Comparison of ENCODE assay signal across 10 cellular contexts in the genomic region with DNA sequence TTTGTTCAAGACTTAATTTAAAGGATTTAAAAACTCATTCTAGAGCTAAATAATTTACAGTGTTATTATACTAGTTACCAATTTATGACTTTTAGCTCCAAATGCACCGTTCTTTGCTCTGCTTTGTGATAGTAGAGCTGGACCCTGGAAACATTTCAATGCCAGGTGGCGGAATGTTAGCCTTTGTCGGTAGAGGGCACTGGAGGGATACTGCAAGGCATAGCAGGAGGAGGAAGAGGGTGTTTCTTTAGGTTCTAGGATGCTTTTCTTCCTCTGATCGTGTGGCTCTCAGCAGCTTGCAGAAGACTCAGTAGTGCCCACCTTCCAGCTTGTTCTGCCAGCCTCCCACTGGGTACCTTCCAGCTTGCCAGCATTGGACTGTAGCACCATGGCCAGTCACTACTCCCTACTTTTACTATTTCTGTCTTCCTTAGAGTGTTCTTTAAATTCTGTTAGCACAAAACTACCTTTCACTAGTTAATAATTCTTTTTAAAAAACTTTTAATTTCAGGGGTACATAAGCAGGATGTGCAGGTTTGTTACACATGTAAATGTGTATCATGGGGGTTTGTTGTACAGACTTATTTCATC.
DNase-seq lines count a peak whose midpoint lies in the region; ATAC-seq, FAIRE-seq and TF ChIP-seq lines count a peak whose summit lies in the region.
"Had no signal": no experiment of that assay in that cellular context is flagged by ENCODE, and none has a peak within 500 bp of the region (broad histone marks: within the 10 kb centered on the region; RNA-seq: fewer than 3 reads in every experiment).

No MANE protein-coding gene starts in this region.

- H3K27me3 ChIP-seq in Panc1 (ENCODE audit: control insufficient read depth, insufficient read depth, low read length): no peaks in the 10 kb centered on the region

- H3K36me3 ChIP-seq in Panc1 (ENCODE audit: control insufficient read depth, insufficient read depth, low read length): no peaks in the 10 kb centered on the region

- BruUV-seq in Panc1 (replicated peaks; lab: Mats Ljungman, UMichigan): no TSS peak

- intact Hi-C loops in Panc1 (cut with micrococcal nuclease; ENCODE audit: unreplicated experiment) (loop anchor here (10.0 kb wide), 1 partner anchor 519 kb away; no protein-coding TSS in a partner anchor), left ventricle myocardium superior (cut with micrococcal nuclease) (no loop called here)

- H3K4me3 ChIP-seq in A549 (no peak overlapping the region), Panc1 (ENCODE audit: low read depth in 2 of 2, low read length in 2 of 2) (no peak overlapping the region)
- H3K4me3 ChIP-seq: mucosa of descending colon had no signal

- TF ChIP-seq EP300 in A549 (IDR thresholded peaks at IDR 0.05): no peak

- peak; percentile 7 to 40 for DNase-seq in A549 (ENCODE audit: low read depth in 1 of 2, low spot score in 1 of 2)
- DNase-seq in GM13976 (ENCODE audit: low spot score): peak; percentile 4
- DNase-seq in Panc1 (ENCODE audit: low read depth, low spot score): no peak
- DNase-seq in iPS DF 4.7 (ENCODE audit: extremely low read depth, low spot score): peak; percentile 30
- DNase-seq in DMS153 (lab: John Stamatoyannopoulos, UW): no peak
- DNase-seq in left ventricle myocardium superior: no peak
- DNase-seq: NCI-H1930 had no signal

- FAIRE-seq in A549 (lab: Jason Lieb, UNC): peak; percentile 36

- ATAC-seq in A549 (peak; percentile 62 to 82; a peak in 4 of 6 replicates), Panc1 (peak; percentile 68; the same call in 1 of the 2 replicates), HG03097 (IDR thresholded peaks at IDR 0.05; ENCODE audit: low FRiP score, unreplicated experiment) (no peak), HG03442 (IDR thresholded peaks at IDR 0.05; ENCODE audit: unreplicated experiment) (no peak), left ventricle myocardium superior (no peak)
- ATAC-seq: mucosa of descending colon had no signal

- no peak for TF ChIP-seq POLR2A in A549 (IDR thresholded peaks at IDR 0.05; ENCODE audit: low read length)

- H3K27ac ChIP-seq in A549: no peak overlapping the region
- no peak overlapping the region for H3K27ac ChIP-seq in Panc1 (ENCODE audit: low read length)

- 17% methylated on average over 4 of the region's 4 CpGs for WGBS in A549 (ENCODE audit: missing lambda C conversion rate)

- in situ Hi-C loops in GM13976 (cut with MboI; ENCODE audit: low sequenced_read_pairs, unreplicated experiment) (no loop called here), Panc1 (cut with HindIII; ENCODE audit: low pct_unique_long_range_greater_than_20kb, low sequenced_read_pairs) (no loop called here)

- H3K4me2 ChIP-seq in A549: no peak overlapping the region

- TF ChIP-seq RAD21 in A549 (conservative IDR thresholded peaks at IDR 0.05 in 1 of 2, IDR thresholded peaks at IDR 0.05 in 1 of 2): peak; percentile 61 to 78

- CTCF ChIA-PET in A549 (lab: Yijun Ruan, JAX) (interaction anchor here (0.7 to 1.6 kb wide), 12 partner anchors 9 to 521 kb away, joined by 3 to 7 read pairs (median 3); no protein-coding TSS in a partner anchor), Panc1 (lab: Charles Lee) (no interaction called here)

- H3K4me1 ChIP-seq in A549 (no peaks in the 10 kb centered on the region), Panc1 (ENCODE audit: control insufficient read depth, insufficient read depth, low read length) (no peaks in the 10 kb centered on the region)

- peaks cover 3% of the 10 kb centered on the region; the same call in 2 of the 3 replicates for H3K9me3 ChIP-seq in A549
- no peaks in the 10 kb centered on the region; the same call in 1 of the 2 replicates for H3K9me3 ChIP-seq in Panc1 (ENCODE audit: control insufficient read depth, insufficient read depth, low read depth, low read length)
- H3K9me3 ChIP-seq: mucosa of descending colon had no signal

- POLR2A ChIA-PET in A549 (lab: Yijun Ruan, JAX): no interaction called here
- POLR2A ChIA-PET in Panc1 (lab: Charles Lee): no interaction called here

- peak; percentile 58 for TF ChIP-seq CTCF in A549 (IDR thresholded peaks at IDR 0.05)
- TF ChIP-seq CTCF in GM13976 (IDR thresholded peaks at IDR 0.05; ENCODE audit: borderline replicate concordance, control extremely low read depth, extremely low read depth, insufficient read depth, missing control alignments): no peak
- TF ChIP-seq CTCF in Panc1 (IDR thresholded peaks at IDR 0.05): peak; percentile 69

TF ChIP-seq in A549, 52 proteins besides CTCF, POLR2A, EP300 and RAD21:
- TF ChIP-seq FOSL2 (IDR thresholded peaks at IDR 0.05): no peak
- TF ChIP-seq FOSL2 (CRISPR knock-in tag; IDR thresholded peaks at IDR 0.05): no peak
- TF ChIP-seq NPAS2 (CRISPR knock-in tag; IDR thresholded peaks at IDR 0.05; ENCODE audit: borderline replicate concordance): no peak
- TF ChIP-seq PHF8 (IDR thresholded peaks at IDR 0.05; ENCODE audit: borderline replicate concordance, low read depth): no peak
- TF ChIP-seq, protein P1, sequence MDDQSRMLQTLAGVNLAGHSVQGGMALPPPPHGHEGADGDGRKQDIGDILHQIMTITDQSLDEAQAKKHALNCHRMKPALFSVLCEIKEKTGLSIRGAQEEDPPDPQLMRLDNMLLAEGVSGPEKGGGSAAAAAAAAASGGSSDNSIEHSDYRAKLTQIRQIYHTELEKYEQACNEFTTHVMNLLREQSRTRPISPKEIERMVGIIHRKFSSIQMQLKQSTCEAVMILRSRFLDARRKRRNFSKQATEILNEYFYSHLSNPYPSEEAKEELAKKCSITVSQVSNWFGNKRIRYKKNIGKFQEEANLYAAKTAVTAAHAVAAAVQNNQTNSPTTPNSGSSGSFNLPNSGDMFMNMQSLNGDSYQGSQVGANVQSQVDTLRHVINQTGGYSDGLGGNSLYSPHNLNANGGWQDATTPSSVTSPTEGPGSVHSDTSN (IDR thresholded peaks at IDR 0.05): no peak
- TF ChIP-seq, protein P2, sequence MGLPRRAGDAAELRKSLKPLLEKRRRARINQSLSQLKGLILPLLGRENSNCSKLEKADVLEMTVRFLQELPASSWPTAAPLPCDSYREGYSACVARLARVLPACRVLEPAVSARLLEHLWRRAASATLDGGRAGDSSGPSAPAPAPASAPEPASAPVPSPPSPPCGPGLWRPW (IDR thresholded peaks at IDR 0.05): no peak
- TF ChIP-seq HDAC2 (IDR thresholded peaks at IDR 0.05): no peak
- no peak for TF ChIP-seq EHF (CRISPR knock-in tag; IDR thresholded peaks at IDR 0.05)
- TF ChIP-seq KDM1A (IDR thresholded peaks at IDR 0.05; ENCODE audit: low read depth): no peak
- TF ChIP-seq SMC3 (IDR thresholded peaks at IDR 0.05): peak; percentile 51
TF ChIP-seq in A549: peak in this region for 1.

Comparison
In these comparisons a context has a peak if more than half of its experiments do, and no peak if none do; other contexts are left out.
1. ATAC-seq: peak in A549 (2 of 2) and Panc1 (single experiment); none in HG03097 (single experiment), HG03442 (single experiment) and left ventricle myocardium superior (single experiment).
2. DNase-seq: peak in A549 (2 of 2), GM13976 (single experiment) and iPS DF 4.7 (single experiment); none in Panc1 (single experiment), DMS153 (single experiment) and left ventricle myocardium superior (single experiment).